1 cellular context compared by ENCODE assay signal in the genomic region with DNA sequence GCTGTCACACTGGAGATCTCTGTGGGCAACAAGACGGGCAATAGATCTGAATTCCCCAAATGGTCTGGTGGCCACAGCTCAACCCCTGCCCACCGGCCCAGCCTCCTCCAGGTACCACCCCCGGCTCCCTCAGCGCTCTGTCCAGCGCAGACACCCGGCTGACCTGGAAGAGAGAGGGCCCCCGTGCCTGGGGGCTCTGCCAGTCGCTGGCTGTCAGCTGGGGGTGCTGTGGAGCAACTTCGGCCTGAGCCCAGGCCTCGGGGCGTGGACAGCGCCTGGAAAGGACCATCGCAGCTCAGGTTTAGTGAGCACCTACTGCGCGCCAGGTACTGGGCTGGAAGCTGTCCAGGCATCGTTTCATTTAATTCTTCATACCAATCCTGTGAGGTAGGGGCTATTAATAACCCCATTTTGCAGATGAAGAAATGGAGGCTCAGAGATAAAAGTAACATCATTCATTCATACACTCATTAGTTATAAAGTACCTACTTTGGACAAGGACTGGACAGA.
TF ChIP-seq lines count a peak whose summit lies in the region.

No MANE protein-coding gene starts in this region.

TF ChIP-seq in K562, 482 proteins besides CTCF, POLR2A, EP300 and RAD21 (continued from another document):
- TF ChIP-seq, protein P1, sequence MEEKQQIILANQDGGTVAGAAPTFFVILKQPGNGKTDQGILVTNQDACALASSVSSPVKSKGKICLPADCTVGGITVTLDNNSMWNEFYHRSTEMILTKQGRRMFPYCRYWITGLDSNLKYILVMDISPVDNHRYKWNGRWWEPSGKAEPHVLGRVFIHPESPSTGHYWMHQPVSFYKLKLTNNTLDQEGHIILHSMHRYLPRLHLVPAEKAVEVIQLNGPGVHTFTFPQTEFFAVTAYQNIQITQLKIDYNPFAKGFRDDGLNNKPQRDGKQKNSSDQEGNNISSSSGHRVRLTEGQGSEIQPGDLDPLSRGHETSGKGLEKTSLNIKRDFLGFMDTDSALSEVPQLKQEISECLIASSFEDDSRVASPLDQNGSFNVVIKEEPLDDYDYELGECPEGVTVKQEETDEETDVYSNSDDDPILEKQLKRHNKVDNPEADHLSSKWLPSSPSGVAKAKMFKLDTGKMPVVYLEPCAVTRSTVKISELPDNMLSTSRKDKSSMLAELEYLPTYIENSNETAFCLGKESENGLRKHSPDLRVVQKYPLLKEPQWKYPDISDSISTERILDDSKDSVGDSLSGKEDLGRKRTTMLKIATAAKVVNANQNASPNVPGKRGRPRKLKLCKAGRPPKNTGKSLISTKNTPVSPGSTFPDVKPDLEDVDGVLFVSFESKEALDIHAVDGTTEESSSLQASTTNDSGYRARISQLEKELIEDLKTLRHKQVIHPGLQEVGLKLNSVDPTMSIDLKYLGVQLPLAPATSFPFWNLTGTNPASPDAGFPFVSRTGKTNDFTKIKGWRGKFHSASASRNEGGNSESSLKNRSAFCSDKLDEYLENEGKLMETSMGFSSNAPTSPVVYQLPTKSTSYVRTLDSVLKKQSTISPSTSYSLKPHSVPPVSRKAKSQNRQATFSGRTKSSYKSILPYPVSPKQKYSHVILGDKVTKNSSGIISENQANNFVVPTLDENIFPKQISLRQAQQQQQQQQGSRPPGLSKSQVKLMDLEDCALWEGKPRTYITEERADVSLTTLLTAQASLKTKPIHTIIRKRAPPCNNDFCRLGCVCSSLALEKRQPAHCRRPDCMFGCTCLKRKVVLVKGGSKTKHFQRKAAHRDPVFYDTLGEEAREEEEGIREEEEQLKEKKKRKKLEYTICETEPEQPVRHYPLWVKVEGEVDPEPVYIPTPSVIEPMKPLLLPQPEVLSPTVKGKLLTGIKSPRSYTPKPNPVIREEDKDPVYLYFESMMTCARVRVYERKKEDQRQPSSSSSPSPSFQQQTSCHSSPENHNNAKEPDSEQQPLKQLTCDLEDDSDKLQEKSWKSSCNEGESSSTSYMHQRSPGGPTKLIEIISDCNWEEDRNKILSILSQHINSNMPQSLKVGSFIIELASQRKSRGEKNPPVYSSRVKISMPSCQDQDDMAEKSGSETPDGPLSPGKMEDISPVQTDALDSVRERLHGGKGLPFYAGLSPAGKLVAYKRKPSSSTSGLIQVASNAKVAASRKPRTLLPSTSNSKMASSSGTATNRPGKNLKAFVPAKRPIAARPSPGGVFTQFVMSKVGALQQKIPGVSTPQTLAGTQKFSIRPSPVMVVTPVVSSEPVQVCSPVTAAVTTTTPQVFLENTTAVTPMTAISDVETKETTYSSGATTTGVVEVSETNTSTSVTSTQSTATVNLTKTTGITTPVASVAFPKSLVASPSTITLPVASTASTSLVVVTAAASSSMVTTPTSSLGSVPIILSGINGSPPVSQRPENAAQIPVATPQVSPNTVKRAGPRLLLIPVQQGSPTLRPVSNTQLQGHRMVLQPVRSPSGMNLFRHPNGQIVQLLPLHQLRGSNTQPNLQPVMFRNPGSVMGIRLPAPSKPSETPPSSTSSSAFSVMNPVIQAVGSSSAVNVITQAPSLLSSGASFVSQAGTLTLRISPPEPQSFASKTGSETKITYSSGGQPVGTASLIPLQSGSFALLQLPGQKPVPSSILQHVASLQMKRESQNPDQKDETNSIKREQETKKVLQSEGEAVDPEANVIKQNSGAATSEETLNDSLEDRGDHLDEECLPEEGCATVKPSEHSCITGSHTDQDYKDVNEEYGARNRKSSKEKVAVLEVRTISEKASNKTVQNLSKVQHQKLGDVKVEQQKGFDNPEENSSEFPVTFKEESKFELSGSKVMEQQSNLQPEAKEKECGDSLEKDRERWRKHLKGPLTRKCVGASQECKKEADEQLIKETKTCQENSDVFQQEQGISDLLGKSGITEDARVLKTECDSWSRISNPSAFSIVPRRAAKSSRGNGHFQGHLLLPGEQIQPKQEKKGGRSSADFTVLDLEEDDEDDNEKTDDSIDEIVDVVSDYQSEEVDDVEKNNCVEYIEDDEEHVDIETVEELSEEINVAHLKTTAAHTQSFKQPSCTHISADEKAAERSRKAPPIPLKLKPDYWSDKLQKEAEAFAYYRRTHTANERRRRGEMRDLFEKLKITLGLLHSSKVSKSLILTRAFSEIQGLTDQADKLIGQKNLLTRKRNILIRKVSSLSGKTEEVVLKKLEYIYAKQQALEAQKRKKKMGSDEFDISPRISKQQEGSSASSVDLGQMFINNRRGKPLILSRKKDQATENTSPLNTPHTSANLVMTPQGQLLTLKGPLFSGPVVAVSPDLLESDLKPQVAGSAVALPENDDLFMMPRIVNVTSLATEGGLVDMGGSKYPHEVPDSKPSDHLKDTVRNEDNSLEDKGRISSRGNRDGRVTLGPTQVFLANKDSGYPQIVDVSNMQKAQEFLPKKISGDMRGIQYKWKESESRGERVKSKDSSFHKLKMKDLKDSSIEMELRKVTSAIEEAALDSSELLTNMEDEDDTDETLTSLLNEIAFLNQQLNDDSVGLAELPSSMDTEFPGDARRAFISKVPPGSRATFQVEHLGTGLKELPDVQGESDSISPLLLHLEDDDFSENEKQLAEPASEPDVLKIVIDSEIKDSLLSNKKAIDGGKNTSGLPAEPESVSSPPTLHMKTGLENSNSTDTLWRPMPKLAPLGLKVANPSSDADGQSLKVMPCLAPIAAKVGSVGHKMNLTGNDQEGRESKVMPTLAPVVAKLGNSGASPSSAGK (IDR thresholded peaks at IDR 0.05), result no peak
- TF ChIP-seq, protein P2, sequence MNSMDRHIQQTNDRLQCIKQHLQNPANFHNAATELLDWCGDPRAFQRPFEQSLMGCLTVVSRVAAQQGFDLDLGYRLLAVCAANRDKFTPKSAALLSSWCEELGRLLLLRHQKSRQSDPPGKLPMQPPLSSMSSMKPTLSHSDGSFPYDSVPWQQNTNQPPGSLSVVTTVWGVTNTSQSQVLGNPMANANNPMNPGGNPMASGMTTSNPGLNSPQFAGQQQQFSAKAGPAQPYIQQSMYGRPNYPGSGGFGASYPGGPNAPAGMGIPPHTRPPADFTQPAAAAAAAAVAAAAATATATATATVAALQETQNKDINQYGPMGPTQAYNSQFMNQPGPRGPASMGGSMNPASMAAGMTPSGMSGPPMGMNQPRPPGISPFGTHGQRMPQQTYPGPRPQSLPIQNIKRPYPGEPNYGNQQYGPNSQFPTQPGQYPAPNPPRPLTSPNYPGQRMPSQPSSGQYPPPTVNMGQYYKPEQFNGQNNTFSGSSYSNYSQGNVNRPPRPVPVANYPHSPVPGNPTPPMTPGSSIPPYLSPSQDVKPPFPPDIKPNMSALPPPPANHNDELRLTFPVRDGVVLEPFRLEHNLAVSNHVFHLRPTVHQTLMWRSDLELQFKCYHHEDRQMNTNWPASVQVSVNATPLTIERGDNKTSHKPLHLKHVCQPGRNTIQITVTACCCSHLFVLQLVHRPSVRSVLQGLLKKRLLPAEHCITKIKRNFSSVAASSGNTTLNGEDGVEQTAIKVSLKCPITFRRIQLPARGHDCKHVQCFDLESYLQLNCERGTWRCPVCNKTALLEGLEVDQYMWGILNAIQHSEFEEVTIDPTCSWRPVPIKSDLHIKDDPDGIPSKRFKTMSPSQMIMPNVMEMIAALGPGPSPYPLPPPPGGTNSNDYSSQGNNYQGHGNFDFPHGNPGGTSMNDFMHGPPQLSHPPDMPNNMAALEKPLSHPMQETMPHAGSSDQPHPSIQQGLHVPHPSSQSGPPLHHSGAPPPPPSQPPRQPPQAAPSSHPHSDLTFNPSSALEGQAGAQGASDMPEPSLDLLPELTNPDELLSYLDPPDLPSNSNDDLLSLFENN (IDR thresholded peaks at IDR 0.05; ENCODE audit: low read depth in 2 of 2, low read length in 2 of 2), result no peak
- TF ChIP-seq, protein P3, sequence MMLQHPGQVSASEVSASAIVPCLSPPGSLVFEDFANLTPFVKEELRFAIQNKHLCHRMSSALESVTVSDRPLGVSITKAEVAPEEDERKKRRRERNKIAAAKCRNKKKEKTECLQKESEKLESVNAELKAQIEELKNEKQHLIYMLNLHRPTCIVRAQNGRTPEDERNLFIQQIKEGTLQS (IDR thresholded peaks at IDR 0.05), result no peak
- TF ChIP-seq, protein P3 (CRISPR knock-in tag; conservative IDR thresholded peaks at IDR 0.05), result no peak
- TF ChIP-seq EZH2 (IDR thresholded peaks at IDR 0.05; ENCODE audit: borderline replicate concordance, low read depth, low read length) (no peak), MCM7 (IDR thresholded peaks at IDR 0.05) (no peak), BCOR (IDR thresholded peaks at IDR 0.05) (peak; percentile 32; the same call in 1 of the 2 replicates), SLC30A9 (CRISPR knock-in tag; IDR thresholded peaks at IDR 0.05) (no peak)
